Comparison of ENCODE assay signal across 1 cellular context in genomic region chr6:34237722-34238506, GRCh38.
TF ChIP-seq lines count a peak whose summit lies in the region.

No MANE protein-coding gene starts in this region.

TF ChIP-seq in WTC11, 78 proteins besides CTCF, POLR2A, EP300 and RAD21 (continued from another document):
- 0 out of 2 replicates have a peak, but pooled peaks have one; percentile 31 for TF ChIP-seq ZNF317 (CRISPR knock-in tag; IDR thresholded peaks at IDR 0.05; ENCODE audit: borderline replicate concordance, low read depth)
